Comparison of ENCODE assay signal across 20 cellular contexts in genomic region chr13:83839158-83839557, GRCh38. TPM values are rescaled to one million over a fixed set of nuclear protein-coding genes. Genes with fewer than 3 reads are reported as not detected.
DNase-seq lines count a peak whose midpoint lies in the region; ATAC-seq, FAIRE-seq and TF ChIP-seq lines count a peak whose summit lies in the region.
"Had no signal": no experiment of that assay in that cellular context is flagged by ENCODE, and none has a peak within 500 bp of the region (broad histone marks: within the 10 kb centered on the region; RNA-seq: fewer than 3 reads in every experiment).

No MANE protein-coding gene starts in this region.

- no peak overlapping the region for H3K4me3 Mint-ChIP-seq in WTC11
- no peak overlapping the region for H3K4me3 Mint-ChIP-seq in activated T-helper 1 cell treated with anti-CD3 and anti-CD28 coated beads, Interleukin-12 subunit alpha, Interleukin-12 subunit beta, Interleukin-2, Interleukin-4 antibody, amounts not matched to agents 30 ng/mL and 10 ng/mL and 1 ng/mL, durations not matched to agents 14 hours and 24 hours and 36 hours
- H3K4me3 Mint-ChIP-seq: CD4-positive, alpha-beta memory T cell; H9; T-cell had no signal

- no peaks in the 10 kb centered on the region for H3K27me3 Mint-ChIP-seq in WTC11 (ENCODE audit: low read depth)
- H3K27me3 Mint-ChIP-seq in activated T-helper 1 cell treated with anti-CD3 and anti-CD28 coated beads, Interleukin-12 subunit alpha, Interleukin-12 subunit beta, Interleukin-2, Interleukin-4 antibody, amounts not matched to agents 30 ng/mL and 10 ng/mL and 1 ng/mL, durations not matched to agents 14 hours and 24 hours and 36 hours (ENCODE audit: insufficient read depth), result no peaks in the 10 kb centered on the region
- H3K27me3 Mint-ChIP-seq: CD4-positive, alpha-beta memory T cell; T-cell had no signal

- POLR2A ChIA-PET in HEK293 (lab: Yijun Ruan, JAX) (no interaction called here), WTC11 (lab: Charles Lee) (no interaction called here)

- intact Hi-C loops in activated T-helper 1 cell treated with anti-CD3 and anti-CD28 coated beads, Interleukin-12 subunit alpha, Interleukin-12 subunit beta, Interleukin-2, Interleukin-4 antibody, amounts not matched to agents 30 ng/mL and 10 ng/mL and 1 ng/mL, durations not matched to agents 14 hours and 24 hours and 36 hours (cut with micrococcal nuclease), result no loop called here

- no peaks in the 10 kb centered on the region for H3K4me1 ChIP-seq in HEK293 (ENCODE audit: control insufficient read depth, insufficient read depth, low read length)
- H3K4me1 ChIP-seq in neuron (ENCODE audit: insufficient read depth, low read length), result peaks cover 30% of the 10 kb centered on the region
- H3K4me1 ChIP-seq in small intestine (ENCODE audit: control insufficient read depth in 2 of 2, insufficient read depth in 1 of 2, low read depth in 1 of 2, low read length in 1 of 2), result no peaks in the 10 kb centered on the region
- H3K4me1 ChIP-seq: BE2C had no signal

- TF ChIP-seq CTCF in HEK293 (tag by site-specific recombination; IDR thresholded peaks at IDR 0.05) (no peak), WTC11 (IDR thresholded peaks at IDR 0.05) (no peak)

- 64 to 76% (median 72%) methylated on average over 4 of the region's 4 CpGs for WGBS in small intestine, 3 donors

- H3K27me3 ChIP-seq in neuron (ENCODE audit: insufficient read depth, low read length) (no peaks in the 10 kb centered on the region), small intestine (ENCODE audit: control insufficient read depth in 2 of 2, insufficient read depth in 2 of 2, low read length in 2 of 2) (no peaks in the 10 kb centered on the region)
- H3K27me3 ChIP-seq: BE2C, MG63 had no signal

- no peak for DNase-seq in WTC11 (ENCODE audit: low spot score)
- peak; percentile 74 for DNase-seq in islet precursor cell
- DNase-seq in activated T-helper 1 cell treated with anti-CD3 and anti-CD28 coated beads, Interleukin-12 subunit alpha, Interleukin-12 subunit beta, Interleukin-2, Interleukin-4 antibody, amounts not matched to agents 30 ng/mL and 10 ng/mL and 1 ng/mL, durations not matched to agents 14 hours and 24 hours and 36 hours (ENCODE audit: low spot score), result no peak
- no peak for DNase-seq in Kasumi-1 (lab: John Stamatoyannopoulos, UW)
- no peak for DNase-seq in small intestine
- DNase-seq: BE2C; CD4-positive, alpha-beta memory T cell; EL; H9; MG63; NCI-H1105; NCI-H1930; NCI-H524; T-cell had no signal

- H3K36me3 ChIP-seq in HEK293 (ENCODE audit: control insufficient read depth in 2 of 2, insufficient read depth in 1 of 2, low read length in 2 of 2), result no peaks in the 10 kb centered on the region
- H3K36me3 ChIP-seq in neuron (ENCODE audit: insufficient read depth, low read length), result no peaks in the 10 kb centered on the region
- no peaks in the 10 kb centered on the region for H3K36me3 ChIP-seq in small intestine (ENCODE audit: control insufficient read depth in 2 of 2, insufficient read depth in 2 of 2, low read length in 2 of 2)
- H3K36me3 ChIP-seq: BE2C, MG63 had no signal

- H3K36me3 Mint-ChIP-seq in WTC11, result no peaks in the 10 kb centered on the region
- no peaks in the 10 kb centered on the region for H3K36me3 Mint-ChIP-seq in activated T-helper 1 cell treated with anti-CD3 and anti-CD28 coated beads, Interleukin-12 subunit alpha, Interleukin-12 subunit beta, Interleukin-2, Interleukin-4 antibody, amounts not matched to agents 30 ng/mL and 10 ng/mL and 1 ng/mL, durations not matched to agents 14 hours and 24 hours and 36 hours (ENCODE audit: low read depth)
- H3K36me3 Mint-ChIP-seq: CD4-positive, alpha-beta memory T cell; T-cell had no signal

- no peaks in the 10 kb centered on the region for H3K9me3 Mint-ChIP-seq in WTC11
- peaks cover 4% of the 10 kb centered on the region for H3K9me3 Mint-ChIP-seq in activated T-helper 1 cell treated with anti-CD3 and anti-CD28 coated beads, Interleukin-12 subunit alpha, Interleukin-12 subunit beta, Interleukin-2, Interleukin-4 antibody, amounts not matched to agents 30 ng/mL and 10 ng/mL and 1 ng/mL, durations not matched to agents 14 hours and 24 hours and 36 hours
- H3K9me3 Mint-ChIP-seq: H9 had no signal

- H2AFZ ChIP-seq in neuron (ENCODE audit: low read depth, low read length), result peak overlapping the region; percentile 13

- ATAC-seq in WTC11, result peak; percentile 72
- ATAC-seq in HG03342 (IDR thresholded peaks at IDR 0.05; ENCODE audit: unreplicated experiment), result no peak
- ATAC-seq: Right ventricle myocardium inferior, T-cell had no signal

- peaks cover 20% of the 10 kb centered on the region for H3K4me1 Mint-ChIP-seq in WTC11
- no peaks in the 10 kb centered on the region for H3K4me1 Mint-ChIP-seq in activated T-helper 1 cell treated with anti-CD3 and anti-CD28 coated beads, Interleukin-12 subunit alpha, Interleukin-12 subunit beta, Interleukin-2, Interleukin-4 antibody, amounts not matched to agents 30 ng/mL and 10 ng/mL and 1 ng/mL, durations not matched to agents 14 hours and 24 hours and 36 hours (ENCODE audit: low read depth)
- H3K4me1 Mint-ChIP-seq: CD4-positive, alpha-beta memory T cell; T-cell had no signal

- H3K27ac Mint-ChIP-seq in WTC11, result no peak overlapping the region
- H3K27ac Mint-ChIP-seq in activated T-helper 1 cell treated with anti-CD3 and anti-CD28 coated beads, Interleukin-12 subunit alpha, Interleukin-12 subunit beta, Interleukin-2, Interleukin-4 antibody, amounts not matched to agents 30 ng/mL and 10 ng/mL and 1 ng/mL, durations not matched to agents 14 hours and 24 hours and 36 hours, result no peak overlapping the region
- H3K27ac Mint-ChIP-seq: CD4-positive, alpha-beta memory T cell; H9; T-cell had no signal

- FAIRE-seq in small intestine (lab: Jason Lieb, UNC), result no peak

- no peak overlapping the region for H3K4me3 ChIP-seq in HEK293 (ENCODE audit: low read depth, low read length)
- H3K4me3 ChIP-seq in neuron (ENCODE audit: low read length), result no peak overlapping the region
- no peak overlapping the region for H3K4me3 ChIP-seq in small intestine (ENCODE audit: low read depth in 1 of 2, low read length in 2 of 2)
- H3K4me3 ChIP-seq: MG63, SK-N-MC had no signal

- CTCF ChIA-PET in HEK293 (lab: Yijun Ruan, JAX) (no interaction called here), WTC11 (lab: Charles Lee) (no interaction called here)

- no peaks in the 10 kb centered on the region for H3K9me3 ChIP-seq in HEK293 (ENCODE audit: control insufficient read depth, insufficient read depth, low read depth, low read length)
- no peaks in the 10 kb centered on the region for H3K9me3 ChIP-seq in neuron (ENCODE audit: low read length)
- no peaks in the 10 kb centered on the region for H3K9me3 ChIP-seq in small intestine (ENCODE audit: control insufficient read depth, low read depth)
- H3K9me3 ChIP-seq: BE2C, MG63 had no signal

- H3K27ac ChIP-seq in HEK293 (ENCODE audit: extremely low read depth, low read depth, low read length) (no peak overlapping the region), small intestine (ENCODE audit: low read depth in 1 of 2, low read length in 1 of 2) (no peak overlapping the region)
- H3K27ac ChIP-seq: KMS-11, SK-N-MC had no signal

TF ChIP-seq in HEK293, 187 proteins besides CTCF, POLR2A, EP300 and RAD21:
- no peak for TF ChIP-seq SP2 (tag by site-specific recombination; IDR thresholded peaks at IDR 0.05)
- peak; percentile 43; the same call in 1 of the 2 replicates for TF ChIP-seq TRIM28 (IDR thresholded peaks at IDR 0.05; ENCODE audit: borderline replicate concordance, low read length)
- TF ChIP-seq ZNF792 (tag by site-specific recombination; IDR thresholded peaks at IDR 0.05), result no peak

TF ChIP-seq in WTC11, 78 proteins besides CTCF, POLR2A, EP300 and RAD21:
- TF ChIP-seq, protein P1, sequence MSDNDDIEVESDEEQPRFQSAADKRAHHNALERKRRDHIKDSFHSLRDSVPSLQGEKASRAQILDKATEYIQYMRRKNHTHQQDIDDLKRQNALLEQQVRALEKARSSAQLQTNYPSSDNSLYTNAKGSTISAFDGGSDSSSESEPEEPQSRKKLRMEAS (CRISPR knock-in tag; IDR thresholded peaks at IDR 0.05), result no peak
- no peak for TF ChIP-seq ZNF219 (CRISPR knock-in tag; IDR thresholded peaks at IDR 0.05; ENCODE audit: borderline replicate concordance)
- no peak for TF ChIP-seq SMAD4 (CRISPR knock-in tag; IDR thresholded peaks at IDR 0.05)
- no peak for TF ChIP-seq ZNF416 (CRISPR knock-in tag; IDR thresholded peaks at IDR 0.05)
- no peak for TF ChIP-seq ZNF423 (CRISPR knock-in tag; IDR thresholded peaks at IDR 0.05)

RNA-seq across cellular contexts. Expression of gene SLITRK1, which starts 43.1 kb away (rescaled TPM):
- 1.1 to 1.9 TPM (median 1.6 TPM) in 3 replicates for total RNA-seq in WTC11 (2021)
- not detected in 2 replicates for total RNA-seq in activated T-helper 1 cell treated with anti-CD3 and anti-CD28 coated beads, Interleukin-12 subunit alpha, Interleukin-12 subunit beta, Interleukin-2, Interleukin-4 antibody, amounts not matched to agents 30 ng/mL and 10 ng/mL and 1 ng/mL, durations not matched to agents 14 hours and 24 hours and 36 hours
- polyA plus RNA-seq in small intestine, result under 1 TPM in 1 of 3 donors, not detected in 2; 0.04 TPM
- total RNA-seq: CD4-positive, alpha-beta memory T cell; Right ventricle myocardium inferior; T-cell had no signal
- polyA plus RNA-seq: CD4-positive, alpha-beta memory T cell had no signal
